ENCODE assay signal across 24 cellular contexts in genomic region chr5:25060575-25060974, GRCh38.
"Had no signal": no experiment of that assay in that cellular context is flagged by ENCODE, and none has a peak within 500 bp of the region (broad histone marks: within the 10 kb centered on the region; RNA-seq: fewer than 3 reads in every experiment).

No MANE protein-coding gene starts in this region.

- H3K4me1 Mint-ChIP-seq: T-cell had no signal

- H3K27me3 Mint-ChIP-seq: T-cell had no signal

- H3K36me3 Mint-ChIP-seq: T-cell had no signal

- DNase-seq: Kasumi-1, MM.1S, NCI-H1092 treated with DMSO at 0.1 percent for 48 hours, NCI-H1417, NCI-H1436 treated with DMSO at 0.1 percent for 48 hours, NCI-H1694, NCI-H187 treated with DMSO at 0.1 percent for 48 hours, NCI-H2029 treated with DMSO at 0.1 percent for 48 hours, NCI-H2171 treated with DMSO at 0.1 percent for 48 hours, NCI-H226, NCI-H446, NCI-H510A, NCI-H524 treated with DMSO at 0.1 percent for 48 hours, NCI-H69, NCI-H774, PC-3, SHP77, SK-N-SH, SW 1271, T-cell had no signal

- H3K27ac ChIP-seq: HL-60, KMS-11, RWPE1 had no signal

- H3K4me3 Mint-ChIP-seq: T-cell had no signal

- H3K9me3 ChIP-seq: SK-N-SH had no signal

- H3K9ac ChIP-seq: KMS-11, SK-N-SH had no signal

- ATAC-seq: Panc1, PC-3, T-cell had no signal

- H3K27ac Mint-ChIP-seq: T-cell had no signal

- H3K4me2 ChIP-seq: KMS-11, SK-N-SH had no signal
